Comparison of ENCODE assay signal across 12 cellular contexts in genomic region chr4:167222098-167222497, GRCh38. TPM values are rescaled to one million over a fixed set of nuclear protein-coding genes. Genes with fewer than 3 reads are reported as not detected.
A peak's percentile ranks its signal among the peaks of the same experiment; 100 is the strongest.
DNase-seq lines count a peak whose midpoint lies in the region; ATAC-seq and TF ChIP-seq lines count a peak whose summit lies in the region.
"Had no signal": no experiment of that assay in that cellular context is flagged by ENCODE, and none has a peak within 500 bp of the region (broad histone marks: within the 10 kb centered on the region; RNA-seq: fewer than 3 reads in every experiment).

No MANE protein-coding gene starts in this region.

- H3K27ac Mint-ChIP-seq in activated CD4-positive, alpha-beta T cell treated with anti-CD3 and anti-CD28 coated beads for 36 hours: no peak overlapping the region
- H3K27ac Mint-ChIP-seq: activated naive CD4-positive, alpha-beta T cell treated with anti-CD3 and anti-CD28 coated beads, Interleukin-2, amount 10 ng/mL, durations not matched to agents 7 days and 5 days had no signal

- no peaks in the 10 kb centered on the region for H3K9me2 ChIP-seq in GM23248 (ENCODE audit: insufficient read depth)

- H3K27ac ChIP-seq in BLaER1: no peak overlapping the region
- H3K27ac ChIP-seq in GM23248: no peak overlapping the region

- H3K36me3 ChIP-seq in BLaER1 (no peaks in the 10 kb centered on the region), GM23248 (ENCODE audit: low read depth) (no peaks in the 10 kb centered on the region)

- H2AFZ ChIP-seq in GM23248: no peak overlapping the region

- H4K20me1 ChIP-seq in BLaER1 (no peaks in the 10 kb centered on the region), GM23248 (ENCODE audit: insufficient read depth) (no peaks in the 10 kb centered on the region)

- H3K4me1 ChIP-seq in BLaER1 (peaks cover 6% of the 10 kb centered on the region; the same call in 1 of the 2 replicates), GM23248 (ENCODE audit: insufficient read depth) (no peaks in the 10 kb centered on the region)

- no peaks in the 10 kb centered on the region for H3K27me3 Mint-ChIP-seq in activated CD4-positive, alpha-beta T cell treated with anti-CD3 and anti-CD28 coated beads for 36 hours
- H3K27me3 Mint-ChIP-seq: activated naive CD4-positive, alpha-beta T cell treated with anti-CD3 and anti-CD28 coated beads, Interleukin-2, amount 10 ng/mL, durations not matched to agents 7 days and 5 days had no signal

- no peak for TF ChIP-seq CTCF in GM10248 (IDR thresholded peaks at IDR 0.05; ENCODE audit: control extremely low read depth, extremely low read depth, low read depth, missing control alignments)

- 19 to 24% methylated on average over 2 of the region's 2 CpGs for WGBS in GM23248 (ENCODE audit: low coverage in 1 of 2, low lambda C conversion rate in 2 of 2, missing lambda C conversion rate in 2 of 2), 2 experiments

- intact Hi-C loops in activated CD4-positive, alpha-beta T cell treated with anti-CD3 and anti-CD28 coated beads for 36 hours (cut with DNase I, micrococcal nuclease): no loop called here

- no peaks in the 10 kb centered on the region for H3K9me3 Mint-ChIP-seq in activated CD4-positive, alpha-beta T cell treated with anti-CD3 and anti-CD28 coated beads for 36 hours (ENCODE audit: low read depth)
- H3K9me3 Mint-ChIP-seq: activated naive CD4-positive, alpha-beta T cell treated with anti-CD3 and anti-CD28 coated beads, Interleukin-2, amount 10 ng/mL, durations not matched to agents 7 days and 5 days had no signal

- POLR2A ChIA-PET in GM10248 (lab: Yijun Ruan, JAX): no interaction called here
- POLR2A ChIA-PET in activated CD4-positive, alpha-beta T cell treated with anti-CD3 and anti-CD28 coated beads for 36 hours (lab: Charles Lee): no interaction called here

- no peaks in the 10 kb centered on the region for H3K4me1 Mint-ChIP-seq in activated CD4-positive, alpha-beta T cell treated with anti-CD3 and anti-CD28 coated beads for 36 hours
- H3K4me1 Mint-ChIP-seq: activated naive CD4-positive, alpha-beta T cell treated with anti-CD3 and anti-CD28 coated beads, Interleukin-2, amount 10 ng/mL, durations not matched to agents 7 days and 5 days had no signal

- no peaks in the 10 kb centered on the region for H3K9me3 ChIP-seq in BLaER1
- H3K9me3 ChIP-seq in GM23248 (ENCODE audit: low read depth): no peaks in the 10 kb centered on the region

- no peak overlapping the region for H3K9ac ChIP-seq in BLaER1
- no peak overlapping the region for H3K9ac ChIP-seq in GM23248

- H3K4me3 Mint-ChIP-seq in activated CD4-positive, alpha-beta T cell treated with anti-CD3 and anti-CD28 coated beads for 36 hours: no peak overlapping the region
- H3K4me3 Mint-ChIP-seq: activated naive CD4-positive, alpha-beta T cell treated with anti-CD3 and anti-CD28 coated beads, Interleukin-2, amount 10 ng/mL, durations not matched to agents 7 days and 5 days had no signal

- in situ Hi-C loops in GM23248 (cut with MboI): no loop called here

- peak overlapping the region; percentile 10; the same call in 1 of the 2 replicates for H3K4me2 ChIP-seq in BLaER1
- H3K4me2 ChIP-seq in GM23248 (ENCODE audit: unreplicated experiment): no peak overlapping the region

- H3F3A ChIP-seq in GM23248 (ENCODE audit: insufficient read depth): no peaks in the 10 kb centered on the region

- H3K4me3 ChIP-seq in BLaER1 (no peak overlapping the region), GM23248 (no peak overlapping the region)

- CTCF ChIA-PET in GM10248 (lab: Yijun Ruan, JAX): no interaction called here
- CTCF ChIA-PET in activated CD4-positive, alpha-beta T cell treated with anti-CD3 and anti-CD28 coated beads for 36 hours (lab: Charles Lee): no interaction called here

- H3K79me2 ChIP-seq in GM23248 (ENCODE audit: insufficient read depth): no peaks in the 10 kb centered on the region

- DNase-seq in KG1 (lab: John Stamatoyannopoulos, UW) (peak; percentile 40), anterior cingulate cortex (lab: John Stamatoyannopoulos, UW) (no peak), GM10248 (ENCODE audit: extremely low spot score) (no peak), GM23248 (no peak)
- no peak for DNase-seq in activated CD4-positive, alpha-beta T cell treated with anti-CD3 and anti-CD28 coated beads for 36 hours
- DNase-seq: activated naive CD4-positive, alpha-beta T cell treated with anti-CD3 and anti-CD28 coated beads, Interleukin-2, amount 10 ng/mL, durations not matched to agents 7 days and 5 days; effector CD8-positive, alpha-beta T cell; HCEC 1CT; NCI-H1048 had no signal

- H3K36me3 Mint-ChIP-seq in activated CD4-positive, alpha-beta T cell treated with anti-CD3 and anti-CD28 coated beads for 36 hours (ENCODE audit: low read depth): no peaks in the 10 kb centered on the region
- H3K36me3 Mint-ChIP-seq: activated naive CD4-positive, alpha-beta T cell treated with anti-CD3 and anti-CD28 coated beads, Interleukin-2, amount 10 ng/mL, durations not matched to agents 7 days and 5 days had no signal

- H3K27me3 ChIP-seq in BLaER1: no peaks in the 10 kb centered on the region
- H3K27me3 ChIP-seq in GM23248 (replicated peaks; ENCODE audit: insufficient read depth): no peaks in the 10 kb centered on the region

- ATAC-seq in GM19452 (IDR thresholded peaks at IDR 0.05; ENCODE audit: unreplicated experiment) (peak; percentile 95), HG02938 (IDR thresholded peaks at IDR 0.05; ENCODE audit: unreplicated experiment) (peak; percentile 98)
- ATAC-seq in activated CD4-positive, alpha-beta T cell treated with anti-CD3 and anti-CD28 coated beads for 36 hours: no peak

RNA-seq across cellular contexts. Expression of gene SPOCK3, which starts 12.2 kb away (rescaled TPM):
- total RNA-seq in GM23248 (2014; rRNA removed; shearing (Covaris generic)): not detected in 2 replicates
- not detected in 2 replicates for polyA plus RNA-seq in GM23248 (2016; fragmentation: Nextera tagmentation; extraction: Ambion mirVana)
- not detected for total RNA-seq in activated CD4-positive, alpha-beta T cell treated with anti-CD3 and anti-CD28 coated beads for 36 hours
